ENCODE assay signal across 9 cellular contexts in genomic region chr17:35879748-35880654, GRCh38. TPM values are rescaled to one million over a fixed set of nuclear protein-coding genes. Genes with fewer than 3 reads are reported as not detected.
DNase-seq lines count a peak whose midpoint lies in the region; ATAC-seq and TF ChIP-seq lines count a peak whose summit lies in the region.
"Had no signal": no experiment of that assay in that cellular context is flagged by ENCODE, and none has a peak within 500 bp of the region (broad histone marks: within the 10 kb centered on the region; RNA-seq: fewer than 3 reads in every experiment).

Gene CCL5, minus strand, starts transcription at chr17:35880360.

- H3K36me3 Mint-ChIP-seq in activated CD8-positive, alpha-beta T cell treated with anti-CD3 and anti-CD28 coated beads for 36 hours (ENCODE audit: low read depth): peaks cover 31% of the 10 kb centered on the region
- peaks cover 0 to 21% (median 0%) of the 10 kb centered on the region in 5 donors for H3K36me3 Mint-ChIP-seq in naive thymus-derived CD4-positive, alpha-beta T cell

- H3K36me3 ChIP-seq in naive thymus-derived CD4-positive, alpha-beta T cell (ENCODE audit: control insufficient read depth in 2 of 3, insufficient read depth in 3 of 3, low read length in 3 of 3): peaks cover 0 to 11% (median 0%) of the 10 kb centered on the region in 3 experiments

- peak within 1 kb of the TSS; percentile 95 for H3K27ac Mint-ChIP-seq in activated CD8-positive, alpha-beta T cell treated with anti-CD3 and anti-CD28 coated beads for 36 hours
- H3K27ac Mint-ChIP-seq in naive thymus-derived CD4-positive, alpha-beta T cell: peak within 1 kb of the TSS in 3 of 9 donors; percentile 11 to 91 (median 12)

- H3K4me1 Mint-ChIP-seq in activated CD8-positive, alpha-beta T cell treated with anti-CD3 and anti-CD28 coated beads for 36 hours (ENCODE audit: low read depth): peaks cover 49% of the 10 kb centered on the region
- peaks cover 6 to 50% (median 15%) of the 10 kb centered on the region in 7 donors for H3K4me1 Mint-ChIP-seq in naive thymus-derived CD4-positive, alpha-beta T cell

- no peaks in the 10 kb centered on the region for H3K27me3 Mint-ChIP-seq in activated CD8-positive, alpha-beta T cell treated with anti-CD3 and anti-CD28 coated beads for 36 hours
- peaks cover 0 to 8% (median 0%) of the 10 kb centered on the region in 5 donors for H3K27me3 Mint-ChIP-seq in naive thymus-derived CD4-positive, alpha-beta T cell

- ATAC-seq in GM19468 (IDR thresholded peaks at IDR 0.05; ENCODE audit: extremely low read depth, unreplicated experiment) (peak; percentile 89), HG03565 (IDR thresholded peaks at IDR 0.05; ENCODE audit: unreplicated experiment) (peak; percentile 86)
- ATAC-seq in activated CD8-positive, alpha-beta T cell treated with anti-CD3 and anti-CD28 coated beads for 36 hours: peak; percentile 87
- peak; percentile 92 for ATAC-seq in naive thymus-derived CD4-positive, alpha-beta T cell

- H3K4me3 ChIP-seq in naive thymus-derived CD4-positive, alpha-beta T cell (ENCODE audit: low read length): peak within 1 kb of the TSS; percentile 31

- intact Hi-C loops in activated CD8-positive, alpha-beta T cell treated with anti-CD3 and anti-CD28 coated beads for 36 hours (cut with micrococcal nuclease): loop anchor here (1.0 kb wide), 1 partner anchor 9 kb away; no protein-coding TSS in a partner anchor
- intact Hi-C loops in naive thymus-derived CD4-positive, alpha-beta T cell (cut with micrococcal nuclease): loop anchor here in 1 of 2 donors (1.0 to 2.0 kb wide), 2 partner anchors 10 to 51 kb away; partner anchors contain the start of gene RDM1

- POLR2A ChIA-PET in activated CD8-positive, alpha-beta T cell treated with anti-CD3 and anti-CD28 coated beads for 36 hours (lab: Charles Lee): interaction anchor here (0.8 to 14.3 kb wide), 9 partner anchors 14 to 209 kb away, joined by 3 to 239 read pairs (median 5); partner anchors contain the start of genes CCL3 and RDM1
- POLR2A ChIA-PET in naive thymus-derived CD4-positive, alpha-beta T cell (lab: Charles Lee): no interaction called here

- H3K4me3 Mint-ChIP-seq in activated CD8-positive, alpha-beta T cell treated with anti-CD3 and anti-CD28 coated beads for 36 hours: peak within 1 kb of the TSS; percentile 82
- peak within 1 kb of the TSS in 4 of 10 donors; percentile 10 to 86 (median 64) for H3K4me3 Mint-ChIP-seq in naive thymus-derived CD4-positive, alpha-beta T cell

- H3K27ac ChIP-seq in naive thymus-derived CD4-positive, alpha-beta T cell (ENCODE audit: low read depth, low read length): no peak within 1 kb of the TSS

- H3K4me1 ChIP-seq in naive thymus-derived CD4-positive, alpha-beta T cell (ENCODE audit: control insufficient read depth in 2 of 2, insufficient read depth in 2 of 2, low read length in 2 of 2): peaks cover 6 to 25% of the 10 kb centered on the region in 2 donors

- DNase-seq in GM10266 (ENCODE audit: extremely low spot score) (peak; percentile 84), NCI-H2029 (lab: John Stamatoyannopoulos, UW) (no peak), hippocampal formation (lab: John Stamatoyannopoulos, UW) (no peak), SHP77 (lab: John Stamatoyannopoulos, UW) (no peak)
- DNase-seq in activated CD8-positive, alpha-beta T cell treated with anti-CD3 and anti-CD28 coated beads for 36 hours: peak; percentile 77
- peak in 1 of 9 donors; percentile 61 for DNase-seq in naive thymus-derived CD4-positive, alpha-beta T cell

- H3K9me3 ChIP-seq in naive thymus-derived CD4-positive, alpha-beta T cell (ENCODE audit: control insufficient read depth in 2 of 3, low read length in 3 of 3): no peaks in the 10 kb centered on the region

- CTCF ChIA-PET in activated CD8-positive, alpha-beta T cell treated with anti-CD3 and anti-CD28 coated beads for 36 hours (lab: Charles Lee): interaction anchor here (0.8 to 2.0 kb wide), 7 partner anchors 9 to 89 kb away, joined by 3 to 6 read pairs (median 4); no protein-coding TSS in a partner anchor
- CTCF ChIA-PET in naive thymus-derived CD4-positive, alpha-beta T cell (lab: Charles Lee): no interaction called here

- H3K27me3 ChIP-seq in naive thymus-derived CD4-positive, alpha-beta T cell (ENCODE audit: control insufficient read depth in 2 of 2, insufficient read depth in 2 of 2, low read length in 2 of 2): no peaks in the 10 kb centered on the region

- H3K9me3 Mint-ChIP-seq in activated CD8-positive, alpha-beta T cell treated with anti-CD3 and anti-CD28 coated beads for 36 hours: no peaks in the 10 kb centered on the region
- no peaks in the 10 kb centered on the region for H3K9me3 Mint-ChIP-seq in naive thymus-derived CD4-positive, alpha-beta T cell

- no peak for TF ChIP-seq CTCF in GM10266 (IDR thresholded peaks at IDR 0.05; ENCODE audit: control insufficient read depth, insufficient read depth, low read depth, missing control alignments)
- no peak for TF ChIP-seq CTCF in activated CD8-positive, alpha-beta T cell treated with anti-CD3 and anti-CD28 coated beads for 36 hours (IDR thresholded peaks at IDR 0.05)

RNA-seq across cellular contexts. Expression of gene CCL5, which starts in this region (rescaled TPM):
- 100 to 1,000 TPM; 156 to 158 TPM for total RNA-seq in activated CD8-positive, alpha-beta T cell treated with anti-CD3 and anti-CD28 coated beads for 36 hours
- total RNA-seq in naive thymus-derived CD4-positive, alpha-beta T cell: 100 to 1,000 TPM in 1 of 5 experiments, 10 to 100 TPM in 4; 17.0 to 192 (median 29.1) TPM
- polyA plus RNA-seq in naive thymus-derived CD4-positive, alpha-beta T cell: 1 to 10 TPM; 2.8 to 4.1 TPM
- total RNA-seq: temporal lobe had no signal

Comparison
In these comparisons a context has a peak if more than half of its experiments do, and no peak if none do; other contexts are left out.
1. DNase-seq: peak in GM10266 (single experiment) and activated CD8-positive, alpha-beta T cell treated with anti-CD3 and anti-CD28 coated beads for 36 hours (single experiment); none in NCI-H2029 (single experiment), hippocampal formation (0 of 2) and SHP77 (0 of 2).
2. Peak in every context shown above with its lines, with median percentiles within 50 percentile points of each other: ATAC-seq.